In genomic region chr2:30272761-30273573, GRCh38 we compare ENCODE assay signal across 10 cellular contexts. TPM values are rescaled to one million over a fixed set of nuclear protein-coding genes. Genes with fewer than 3 reads are reported as not detected.
DNase-seq lines count a peak whose midpoint lies in the region; ATAC-seq and TF ChIP-seq lines count a peak whose summit lies in the region.
"Had no signal": no experiment of that assay in that cellular context is flagged by ENCODE, and none has a peak within 500 bp of the region (broad histone marks: within the 10 kb centered on the region; RNA-seq: fewer than 3 reads in every experiment).

No MANE protein-coding gene starts in this region.

- peak overlapping the region; percentile 76 for H3K27ac Mint-ChIP-seq in HFFc6

- H3K36me3 ChIP-seq in A673 (ENCODE audit: insufficient read depth, low read length, poor library complexity, severe bottlenecking) (no peaks in the 10 kb centered on the region), adipocyte (ENCODE audit: control insufficient read depth, insufficient read depth, low read length, severe bottlenecking) (no peaks in the 10 kb centered on the region), left lung (no peaks in the 10 kb centered on the region)

- H3K4me3 Mint-ChIP-seq in HFFc6, result peak overlapping the region; percentile 54

- no peak overlapping the region for H3K27ac ChIP-seq in A673 (ENCODE audit: low read depth, low read length, poor library complexity, severe bottlenecking)
- peak overlapping the region in 1 of 2 donors; percentile 60 for H3K27ac ChIP-seq in left lung
- H3K27ac ChIP-seq: parathyroid adenoma had no signal

- TF ChIP-seq CTCF in A673 (conservative IDR thresholded peaks at IDR 0.05; ENCODE audit: low read depth, low read length) (no peak), HFFc6 (IDR thresholded peaks at IDR 0.05) (no peak), left lung (IDR thresholded peaks at IDR 0.05) (no peak)

- intact Hi-C loops in A673 (cut with micrococcal nuclease; ENCODE audit: unreplicated experiment), result no loop called here
- intact Hi-C loops in left lung (cut with DNase I), result no loop called here

- CTCF ChIA-PET in A673 (lab: Charles Lee), result interaction anchor here (1.6 kb wide), 1 partner anchor 439 kb away, joined by 4 read pairs; no protein-coding TSS in a partner anchor

- peak; percentile 81 for DNase-seq in A673 (ENCODE audit: low spot score)
- DNase-seq in HFFc6, result peak; percentile 58
- DNase-seq in adipocyte (ENCODE audit: low read depth), result peak; percentile 76
- no peak for DNase-seq in left lung
- DNase-seq in C1 segment of cervical spinal cord (lab: John Stamatoyannopoulos, UW), result no peak
- DNase-seq in NCI-H526 treated with DMSO at 0.1 percent for 48 hours (lab: John Stamatoyannopoulos, UW), result no peak

- ATAC-seq in left lung (peak; percentile 34), GM18511 (IDR thresholded peaks at IDR 0.05; ENCODE audit: unreplicated experiment) (no peak), HG02840 (IDR thresholded peaks at IDR 0.05; ENCODE audit: low FRiP score, unreplicated experiment) (no peak)

- H3K9me3 ChIP-seq in A673 (ENCODE audit: low read depth, low read length, poor library complexity, severe bottlenecking) (no peaks in the 10 kb centered on the region), adipocyte (ENCODE audit: control insufficient read depth, low read length) (no peaks in the 10 kb centered on the region), left lung (no peaks in the 10 kb centered on the region)

- POLR2A ChIA-PET in A673 (lab: Charles Lee; ENCODE audit: low non-redundant PET), result no interaction called here

- H3K27me3 ChIP-seq in A673 (replicated peaks; ENCODE audit: insufficient read depth, low read depth, low read length, poor library complexity), result no peaks in the 10 kb centered on the region
- no peaks in the 10 kb centered on the region for H3K27me3 ChIP-seq in adipocyte (replicated peaks; ENCODE audit: control insufficient read depth, insufficient read depth, low read length)
- no peaks in the 10 kb centered on the region for H3K27me3 ChIP-seq in left lung

- H3K36me3 Mint-ChIP-seq in HFFc6 (ENCODE audit: low read depth), result no peaks in the 10 kb centered on the region

- no peak overlapping the region for H3K4me3 ChIP-seq in A673 (ENCODE audit: low read depth, low read length, poor library complexity, severe bottlenecking)
- peak overlapping the region; percentile 46 for H3K4me3 ChIP-seq in adipocyte (ENCODE audit: low read length)
- no peak overlapping the region for H3K4me3 ChIP-seq in left lung

- no peak overlapping the region for H3K9ac ChIP-seq in adipocyte (ENCODE audit: low read length)
- H3K9ac ChIP-seq: parathyroid adenoma had no signal

- H3K4me1 Mint-ChIP-seq in HFFc6 (ENCODE audit: low read depth), result peaks cover 44% of the 10 kb centered on the region

- H3K27me3 Mint-ChIP-seq in HFFc6 (ENCODE audit: insufficient read depth), result no peaks in the 10 kb centered on the region; the same call in 1 of the 2 replicates

- H3K4me1 ChIP-seq in A673 (ENCODE audit: insufficient read depth, low read length, poor library complexity, severe bottlenecking), result peaks cover 11% of the 10 kb centered on the region
- H3K4me1 ChIP-seq in adipocyte (ENCODE audit: control insufficient read depth, insufficient read depth, low read length), result peaks cover 39% of the 10 kb centered on the region
- peaks cover 4 to 10% of the 10 kb centered on the region in 2 donors for H3K4me1 ChIP-seq in left lung
- H3K4me1 ChIP-seq: parathyroid adenoma had no signal

- no TSS peak for BruUV-seq in A673 (replicated peaks; lab: Mats Ljungman, UMichigan)

- no peaks in the 10 kb centered on the region for H3K9me3 Mint-ChIP-seq in HFFc6

RNA-seq across cellular contexts. Expression of gene LBH, which starts 41.6 kb away (rescaled TPM):
- total RNA-seq in A673 (2021), result 114 and 140 TPM in 2 replicates
- 10 to 100 TPM; 24.4 to 99.2 (median 92.8) TPM for total RNA-seq in HFFc6 (2021; fragmentation: NEBNext Ultra II Directional; extraction: Animal tissue kit (Norgen Biotek cat#: 25700))
- 100 to 1,000 TPM; 119 to 256 TPM for total RNA-seq in left lung
- total RNA-seq: G401 had no signal

Comparison
In these comparisons a context has a peak if more than half of its experiments do, and no peak if none do; other contexts are left out.
1. DNase-seq: peak in A673 (single experiment), HFFc6 (single experiment) and adipocyte (single experiment); none in left lung (0 of 2), C1 segment of cervical spinal cord (0 of 14) and NCI-H526 treated with DMSO at 0.1 percent for 48 hours (single experiment).